In the genomic region with DNA sequence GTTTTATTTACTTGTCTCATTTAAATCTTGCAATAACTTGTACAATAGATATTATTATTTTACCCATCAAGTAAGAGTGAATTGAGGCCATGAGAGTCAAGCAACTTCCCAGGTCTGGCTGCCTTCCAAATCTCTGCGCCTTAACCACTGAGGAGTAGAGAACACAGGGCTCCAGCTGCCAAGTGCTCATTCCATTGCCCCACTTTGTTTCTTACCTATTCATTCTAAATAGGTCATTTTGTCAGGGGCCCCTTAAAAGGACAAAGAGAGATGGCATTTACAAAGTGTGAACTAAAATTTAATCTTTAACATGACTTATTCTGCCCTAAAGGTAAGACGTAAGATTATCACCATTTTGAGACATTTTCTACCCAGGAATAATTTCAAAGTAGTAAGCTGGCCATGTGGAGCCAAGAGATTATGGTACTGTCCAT, we compare ENCODE assay signal across 8 cellular contexts. TPM values are rescaled to one million over a fixed set of nuclear protein-coding genes. Genes with fewer than 3 reads are reported as not detected.
DNase-seq lines count a peak whose midpoint lies in the region; ATAC-seq and TF ChIP-seq lines count a peak whose summit lies in the region.

No MANE protein-coding gene starts in this region.

- H3K27ac ChIP-seq in DND-41 (ENCODE audit: low read length), result peak overlapping the region; percentile 96
- peak overlapping the region; percentile 92 for H3K27ac ChIP-seq in KOPT-K1 (ENCODE audit: low read depth, low read length, poor library complexity, severe bottlenecking)

- peaks cover 18% of the 10 kb centered on the region for H3K4me1 Mint-ChIP-seq in activated CD4-positive, alpha-beta T cell treated with anti-CD3 and anti-CD28 coated beads, Interleukin-2, amount 10 ng/mL, durations not matched to agents 24 days and 14 days
- peaks cover 2 to 43% (median 29%) of the 10 kb centered on the region in 4 donors for H3K4me1 Mint-ChIP-seq in naive thymus-derived CD8-positive, alpha-beta T cell

- DNase-seq in DND-41, result peak; percentile 62
- DNase-seq in activated CD4-positive, alpha-beta T cell treated with anti-CD3 and anti-CD28 coated beads, Interleukin-2, amount 10 ng/mL, durations not matched to agents 24 days and 14 days, result no peak
- peak; percentile 59 for DNase-seq in fibroblast of gingiva (ENCODE audit: low read depth)
- DNase-seq in naive thymus-derived CD8-positive, alpha-beta T cell, result peak in 6 of 10 donors; percentile 13 to 49 (median 30)
- DNase-seq in omental fat pad (ENCODE audit: low spot score), result no peak
- DNase-seq in GOT3 (lab: John Stamatoyannopoulos, UW), result no peak

- ATAC-seq in DND-41 (ENCODE audit: insufficient read depth, low read depth) (0 out of 3 replicates have a peak, but pooled peaks have one; percentile 20), HG03135 (IDR thresholded peaks at IDR 0.05; ENCODE audit: unreplicated experiment) (no peak), omental fat pad (ENCODE audit: low FRiP score) (no peak)
- ATAC-seq in naive thymus-derived CD8-positive, alpha-beta T cell, result no peak

- peak overlapping the region; percentile 96 for H3K9ac ChIP-seq in DND-41 (ENCODE audit: low read depth, low read length)

- H3K4me3 Mint-ChIP-seq in activated CD4-positive, alpha-beta T cell treated with anti-CD3 and anti-CD28 coated beads, Interleukin-2, amount 10 ng/mL, durations not matched to agents 24 days and 14 days, result peak overlapping the region; percentile 97
- peak overlapping the region; percentile 97 to 100 (median 98) for H3K4me3 Mint-ChIP-seq in naive thymus-derived CD8-positive, alpha-beta T cell

- H3K9me3 Mint-ChIP-seq in activated CD4-positive, alpha-beta T cell treated with anti-CD3 and anti-CD28 coated beads, Interleukin-2, amount 10 ng/mL, durations not matched to agents 24 days and 14 days, result no peaks in the 10 kb centered on the region
- H3K9me3 Mint-ChIP-seq in naive thymus-derived CD8-positive, alpha-beta T cell, result no peaks in the 10 kb centered on the region

- peak overlapping the region; percentile 95 for H3K4me2 ChIP-seq in DND-41 (ENCODE audit: insufficient read depth, low read length)

- H3K4me1 ChIP-seq in DND-41 (ENCODE audit: insufficient read depth, low read length), result peaks cover 42% of the 10 kb centered on the region

- H3K9me3 ChIP-seq in DND-41 (ENCODE audit: insufficient read depth, low read length, severe bottlenecking) (no peaks in the 10 kb centered on the region), KOPT-K1 (ENCODE audit: insufficient read depth, low read length, poor library complexity, severe bottlenecking) (no peaks in the 10 kb centered on the region)

- H2AFZ ChIP-seq in DND-41 (ENCODE audit: low read depth, low read length), result no peak overlapping the region

- no peaks in the 10 kb centered on the region for H3K27me3 Mint-ChIP-seq in activated CD4-positive, alpha-beta T cell treated with anti-CD3 and anti-CD28 coated beads, Interleukin-2, amount 10 ng/mL, durations not matched to agents 24 days and 14 days
- H3K27me3 Mint-ChIP-seq in naive thymus-derived CD8-positive, alpha-beta T cell, result no peaks in the 10 kb centered on the region

- intact Hi-C loops in activated CD4-positive, alpha-beta T cell treated with anti-CD3 and anti-CD28 coated beads, Interleukin-2, amount 10 ng/mL, durations not matched to agents 24 days and 14 days (cut with micrococcal nuclease), result loop anchor here (5.0 kb wide), 1 partner anchor 546 kb away; a partner anchor contains a TSS

- peak overlapping the region; percentile 58 for H3K27ac Mint-ChIP-seq in activated CD4-positive, alpha-beta T cell treated with anti-CD3 and anti-CD28 coated beads, Interleukin-2, amount 10 ng/mL, durations not matched to agents 24 days and 14 days
- H3K27ac Mint-ChIP-seq in naive thymus-derived CD8-positive, alpha-beta T cell, result peak overlapping the region; percentile 81 to 100 (median 99)

- H3K36me3 Mint-ChIP-seq in activated CD4-positive, alpha-beta T cell treated with anti-CD3 and anti-CD28 coated beads, Interleukin-2, amount 10 ng/mL, durations not matched to agents 24 days and 14 days (ENCODE audit: low read depth), result peaks cover 60% of the 10 kb centered on the region
- H3K36me3 Mint-ChIP-seq in naive thymus-derived CD8-positive, alpha-beta T cell, result peaks cover 12 to 58% (median 32%) of the 10 kb centered on the region in 3 donors

- TF ChIP-seq CTCF in DND-41 (IDR thresholded peaks at IDR 0.05; ENCODE audit: borderline replicate concordance, extremely low read depth, low read length, poor library complexity, severe bottlenecking) (no peak), omental fat pad (IDR thresholded peaks at IDR 0.05) (no peak)

- H3K4me3 ChIP-seq in DND-41 (ENCODE audit: low read depth in 1 of 2, low read length in 2 of 2), result peak overlapping the region; percentile 79 to 90

- peaks cover 75% of the 10 kb centered on the region for H4K20me1 ChIP-seq in DND-41 (ENCODE audit: insufficient read depth, low read length)

- H3K27me3 ChIP-seq in DND-41 (ENCODE audit: insufficient read depth, low read length, poor library complexity), result no peaks in the 10 kb centered on the region

- peaks cover 79% of the 10 kb centered on the region for H3K36me3 ChIP-seq in DND-41 (ENCODE audit: insufficient read depth, low read length)
- peaks cover 75% of the 10 kb centered on the region for H3K36me3 ChIP-seq in KOPT-K1 (ENCODE audit: insufficient read depth, low read length)

- POLR2A ChIA-PET in naive thymus-derived CD8-positive, alpha-beta T cell (lab: Charles Lee), result interaction anchor here (0.7 to 1.5 kb wide), 3 partner anchors 29 to 109 kb away, joined by 3 read pairs; no protein-coding TSS in a partner anchor

- H3K79me2 ChIP-seq in DND-41 (ENCODE audit: insufficient read depth, low read length), result peaks cover 90% of the 10 kb centered on the region

RNA-seq across cellular contexts. Expression of a gene that starts 3.5 kb away (rescaled TPM):
- total RNA-seq in activated CD4-positive, alpha-beta T cell treated with anti-CD3 and anti-CD28 coated beads, Interleukin-2, amount 10 ng/mL, durations not matched to agents 24 days and 14 days, result 70.9 and 74.0 TPM in 2 replicates
- total RNA-seq in naive thymus-derived CD8-positive, alpha-beta T cell, result 10 to 100 TPM; 80.7 to 87.3 TPM
- 10 to 100 TPM; 14.2 to 20.8 (median 17.7) TPM for polyA plus RNA-seq in naive thymus-derived CD8-positive, alpha-beta T cell
- 100 to 1,000 TPM in 2 of 4 donors, 10 to 100 TPM in 2; 62.3 to 238 (median 124) TPM for total RNA-seq in omental fat pad

RNA-seq across cellular contexts. Expression of a gene that starts 48.4 kb away (rescaled TPM):
- total RNA-seq in activated CD4-positive, alpha-beta T cell treated with anti-CD3 and anti-CD28 coated beads, Interleukin-2, amount 10 ng/mL, durations not matched to agents 24 days and 14 days, result 0.07 and 0.47 TPM in 2 replicates
- 1 to 10 TPM; 1.2 to 2.0 TPM for total RNA-seq in naive thymus-derived CD8-positive, alpha-beta T cell
- under 1 TPM in 1 of 3 donors, not detected in 2; 0.02 TPM for polyA plus RNA-seq in naive thymus-derived CD8-positive, alpha-beta T cell
- total RNA-seq in omental fat pad, result 10 to 100 TPM in 2 of 4 donors, 1 to 10 TPM in 2; 2.9 to 13.1 (median 7.5) TPM

Comparison
In these comparisons a context has a peak if more than half of its experiments do, and no peak if none do; other contexts are left out.
1. DNase-seq: peak in DND-41 (single experiment), fibroblast of gingiva (single experiment) and naive thymus-derived CD8-positive, alpha-beta T cell (6 of 10); none in activated CD4-positive, alpha-beta T cell treated with anti-CD3 and anti-CD28 coated beads, Interleukin-2, amount 10 ng/mL, durations not matched to agents 24 days and 14 days (single experiment), omental fat pad (single experiment) and GOT3 (single experiment).